ENCODE assay signal across 18 cellular contexts in genomic region chr6:86107985-86108384, GRCh38.
"Had no signal": no experiment of that assay in that cellular context is flagged by ENCODE, and none has a peak within 500 bp of the region (broad histone marks: within the 10 kb centered on the region; RNA-seq: fewer than 3 reads in every experiment).

No MANE protein-coding gene starts in this region.

- DNase-seq: effector CD4-positive, alpha-beta T cell; endodermal cell; erythroblast; foreskin keratinocyte; immature natural killer cell; left lung; mesendoderm; naive B cell; nephron progenitor cell; psoas muscle; retina; right lobe of liver; stimulated activated CD4-positive, alpha-beta T cell treated with anti-CD3 and anti-CD28 coated beads, Interleukin-4, amount 100 ng/mL, for 1 hour; stimulated activated CD8-positive, alpha-beta memory T cell treated with anti-CD3 and anti-CD28 coated beads, Interleukin-4, amount 100 ng/mL, for 48 hours; stimulated activated naive CD8-positive, alpha-beta T cell treated with anti-CD3 and anti-CD28 coated beads, Interleukin-15, Interleukin-2, amounts not matched to agents 100 U/mL and 50 U/mL, for 24 hours; thyroid gland had no signal

- H3K4me3 ChIP-seq: left lung, psoas muscle, right lobe of liver, suprapubic skin, thyroid gland had no signal

- ATAC-seq: foreskin keratinocyte; left lung; psoas muscle; right lobe of liver; stimulated activated effector memory CD8-positive, alpha-beta T cell treated with anti-CD3 and anti-CD28 coated beads, Interleukin-12 subunit alpha, Interleukin-12 subunit beta, amount 100 ng/mL, for 72 hours; stimulated activated naive CD8-positive, alpha-beta T cell treated with anti-CD3 and anti-CD28 coated beads, Interleukin-15, Interleukin-2, amounts not matched to agents 100 U/mL and 50 U/mL, for 24 hours had no signal
